In the genomic region with DNA sequence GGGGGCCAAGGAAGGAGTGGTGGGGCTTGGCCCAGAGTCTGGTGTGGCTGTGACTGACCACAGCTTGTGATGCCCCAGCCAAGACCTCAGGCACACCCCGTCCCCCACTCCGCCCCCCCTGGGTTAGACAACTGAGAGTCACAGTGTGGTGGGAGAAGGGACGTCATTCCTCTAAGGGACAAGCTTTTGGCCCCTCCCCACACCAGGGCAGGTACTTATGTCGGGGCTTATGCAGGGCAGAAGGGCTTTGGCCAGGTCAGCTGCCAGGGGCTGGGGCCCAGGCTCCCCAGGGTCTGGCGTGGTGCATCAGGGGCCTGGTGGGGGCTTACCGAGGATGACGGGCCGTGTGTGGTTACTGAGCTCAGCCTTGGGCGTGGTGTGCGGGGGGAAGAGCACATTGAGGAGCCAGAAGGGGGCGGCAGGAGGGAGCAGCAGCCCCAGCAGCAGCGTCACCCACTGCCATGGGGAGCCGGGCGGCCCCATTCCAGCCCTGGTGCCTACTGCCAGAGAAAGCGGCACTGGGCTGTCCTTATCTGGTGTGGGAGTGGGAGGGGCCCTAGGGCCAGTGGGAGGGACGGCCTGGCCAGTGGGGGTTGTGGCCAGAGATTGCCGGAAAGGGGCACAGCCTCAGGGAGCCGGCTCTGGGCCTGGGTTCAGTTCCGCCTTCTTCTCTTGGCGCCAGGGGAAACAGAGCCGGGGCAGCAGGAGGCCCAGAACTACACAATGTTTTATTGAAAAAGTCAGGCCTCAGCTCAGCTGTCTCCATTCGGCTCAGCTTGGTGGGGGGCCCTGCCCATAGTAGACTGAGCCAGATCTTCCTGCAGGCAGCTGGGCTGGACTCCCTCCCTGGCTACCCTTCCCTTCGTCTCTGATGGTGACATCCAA, we compare ENCODE assay signal across 1 cellular context.
TF ChIP-seq lines count a peak whose summit lies in the region.

A gene with protein sequence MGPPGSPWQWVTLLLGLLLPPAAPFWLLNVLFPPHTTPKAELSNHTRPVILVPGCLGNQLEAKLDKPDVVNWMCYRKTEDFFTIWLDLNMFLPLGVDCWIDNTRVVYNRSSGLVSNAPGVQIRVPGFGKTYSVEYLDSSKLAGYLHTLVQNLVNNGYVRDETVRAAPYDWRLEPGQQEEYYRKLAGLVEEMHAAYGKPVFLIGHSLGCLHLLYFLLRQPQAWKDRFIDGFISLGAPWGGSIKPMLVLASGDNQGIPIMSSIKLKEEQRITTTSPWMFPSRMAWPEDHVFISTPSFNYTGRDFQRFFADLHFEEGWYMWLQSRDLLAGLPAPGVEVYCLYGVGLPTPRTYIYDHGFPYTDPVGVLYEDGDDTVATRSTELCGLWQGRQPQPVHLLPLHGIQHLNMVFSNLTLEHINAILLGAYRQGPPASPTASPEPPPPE (minus strand): TSS at position 502 of the 885 bp plus-strand sequence. CDS start 19 bp downstream, at position 483.

TF ChIP-seq in SK-N-SH treated with all-trans-retinoic acid at 6 μM for 48 hours, 23 proteins besides CTCF, POLR2A, EP300 and RAD21 (continued from another document):
- TF ChIP-seq, protein P1, sequence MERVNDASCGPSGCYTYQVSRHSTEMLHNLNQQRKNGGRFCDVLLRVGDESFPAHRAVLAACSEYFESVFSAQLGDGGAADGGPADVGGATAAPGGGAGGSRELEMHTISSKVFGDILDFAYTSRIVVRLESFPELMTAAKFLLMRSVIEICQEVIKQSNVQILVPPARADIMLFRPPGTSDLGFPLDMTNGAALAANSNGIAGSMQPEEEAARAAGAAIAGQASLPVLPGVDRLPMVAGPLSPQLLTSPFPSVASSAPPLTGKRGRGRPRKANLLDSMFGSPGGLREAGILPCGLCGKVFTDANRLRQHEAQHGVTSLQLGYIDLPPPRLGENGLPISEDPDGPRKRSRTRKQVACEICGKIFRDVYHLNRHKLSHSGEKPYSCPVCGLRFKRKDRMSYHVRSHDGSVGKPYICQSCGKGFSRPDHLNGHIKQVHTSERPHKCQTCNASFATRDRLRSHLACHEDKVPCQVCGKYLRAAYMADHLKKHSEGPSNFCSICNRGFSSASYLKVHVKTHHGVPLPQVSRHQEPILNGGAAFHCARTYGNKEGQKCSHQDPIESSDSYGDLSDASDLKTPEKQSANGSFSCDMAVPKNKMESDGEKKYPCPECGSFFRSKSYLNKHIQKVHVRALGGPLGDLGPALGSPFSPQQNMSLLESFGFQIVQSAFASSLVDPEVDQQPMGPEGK (CRISPR knock-in tag; IDR thresholded peaks at IDR 0.05; ENCODE audit: borderline replicate concordance), result no peak
- TF ChIP-seq CSDC2 (CRISPR knock-in tag; IDR thresholded peaks at IDR 0.05) (no peak), TCF4 (CRISPR knock-in tag; IDR thresholded peaks at IDR 0.05; ENCODE audit: borderline replicate concordance) (no peak)
